ENCODE assay signal across 17 cellular contexts in the genomic region with DNA sequence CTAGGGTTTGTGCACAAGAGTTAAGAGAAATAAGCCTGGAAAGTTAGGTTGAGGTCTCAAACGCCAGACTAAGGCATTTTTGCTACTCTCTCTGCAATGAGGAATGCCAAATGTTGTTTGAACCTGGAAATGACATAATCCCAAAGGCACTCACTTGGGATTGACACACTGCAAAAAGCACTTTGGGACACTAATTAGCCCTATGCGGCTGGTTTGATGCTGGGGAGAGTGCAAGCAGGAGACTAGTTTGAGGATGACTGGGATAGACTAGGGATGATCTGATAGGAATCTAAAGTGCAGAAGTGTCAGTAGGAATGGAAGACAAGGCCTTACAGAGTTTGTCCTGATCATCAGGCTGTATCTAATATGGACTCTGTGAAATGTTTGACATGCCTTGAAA.
DNase-seq lines count a peak whose midpoint lies in the region; ATAC-seq and FAIRE-seq lines count a peak whose summit lies in the region.
"Had no signal": no experiment of that assay in that cellular context is flagged by ENCODE, and none has a peak within 500 bp of the region (broad histone marks: within the 10 kb centered on the region; RNA-seq: fewer than 3 reads in every experiment).

No MANE protein-coding gene starts in this region.

- no peak for ATAC-seq in HG03571 (IDR thresholded peaks at IDR 0.05; ENCODE audit: unreplicated experiment)
- ATAC-seq in HG02588 (IDR thresholded peaks at IDR 0.05; ENCODE audit: unreplicated experiment), result no peak
- ATAC-seq: HepG2 had no signal

- FAIRE-seq in urothelium cell line (lab: Jason Lieb, UNC), result no peak
- FAIRE-seq: HepG2 had no signal

- peak; percentile 27 for DNase-seq in ELF-1 (ENCODE audit: low read depth, low spot score)
- peak; percentile 36 for DNase-seq in HT1080 (ENCODE audit: low read depth)
- peak; percentile 74 for DNase-seq in astrocyte of the hippocampus (ENCODE audit: low read depth, low spot score)
- peak; percentile 30 for DNase-seq in urothelium cell line (ENCODE audit: low spot score)
- no peak for DNase-seq in effector CD8-positive, alpha-beta T cell (lab: John Stamatoyannopoulos, UW)
- DNase-seq: C1 segment of cervical spinal cord; DMS79 treated with DMSO at 0.1 percent for 48 hours; H9; NCI-H1092; NCI-H1694 treated with DMSO at 0.1 percent for 48 hours; NCI-H345; NCI-H526 treated with DMSO at 0.1 percent for 48 hours; NK-92 treated with Interleukin-12 subunit alpha and Interleukin-12 subunit beta, amount 100 ng/mL, for 24 hours; SJCRH30 had no signal
